Comparison of ENCODE assay signal across 1 cellular context in genomic region chr9:114078021-114078780, GRCh38.
TF ChIP-seq lines count a peak whose summit lies in the region.

Gene AMBP (minus strand): TSS chr9:114078300. CDS start chr9:114078209, 91 bp downstream.

TF ChIP-seq in HepG2, 621 proteins besides CTCF, POLR2A, EP300 and RAD21 (continued from another document and continues in another):
- TF ChIP-seq ZNF503 (CRISPR knock-in tag; IDR thresholded peaks at IDR 0.05) (peak; percentile 91), PREB (CRISPR knock-in tag; IDR thresholded peaks at IDR 0.05) (no peak), ZNF709 (CRISPR knock-in tag; IDR thresholded peaks at IDR 0.05) (peak; percentile 90; the same call in 1 of the 2 replicates), ZMYM3 (CRISPR knock-in tag; IDR thresholded peaks at IDR 0.05) (peak; percentile 99), RNF2 (conservative IDR thresholded peaks at IDR 0.05; ENCODE audit: low read depth) (no peak), HNRNPL (IDR thresholded peaks at IDR 0.05; ENCODE audit: low read depth, low read length) (peak; percentile 88), ZNF883 (CRISPR knock-in tag; IDR thresholded peaks at IDR 0.05; ENCODE audit: not compliant biosample characterization) (no peak), ZC3H13 (CRISPR knock-in tag; IDR thresholded peaks at IDR 0.05) (no peak), ZKSCAN5 (CRISPR knock-in tag; IDR thresholded peaks at IDR 0.05) (no peak), ZNF737 (CRISPR knock-in tag; IDR thresholded peaks at IDR 0.05; ENCODE audit: borderline replicate concordance) (no peak), RFX3 (CRISPR knock-in tag; IDR thresholded peaks at IDR 0.05) (no peak), CEBPB (IDR thresholded peaks at IDR 0.05; ENCODE audit: borderline replicate concordance, low read depth, low read length) (no peak), ZNF160 (CRISPR knock-in tag; IDR thresholded peaks at IDR 0.05) (peak; percentile 91), BHLHE40 (IDR thresholded peaks at IDR 0.05; ENCODE audit: low read length) (no peak), BCL3 (CRISPR knock-in tag; IDR thresholded peaks at IDR 0.05) (peak; percentile 82), ZNF24 (IDR thresholded peaks at IDR 0.05) (no peak; the same call in 1 of the 2 replicates), ATRX (CRISPR knock-in tag; IDR thresholded peaks at IDR 0.05; ENCODE audit: borderline replicate concordance) (no peak), SIN3B (IDR thresholded peaks at IDR 0.05; ENCODE audit: low read length) (0 out of 2 replicates have a peak, but pooled peaks have one; percentile 44), HIVEP1 (CRISPR knock-in tag; IDR thresholded peaks at IDR 0.05) (peak; percentile 96), ZNF329 (CRISPR knock-in tag; IDR thresholded peaks at IDR 0.05; ENCODE audit: low read depth) (peak; percentile 71), HOXA7 (CRISPR knock-in tag; IDR thresholded peaks at IDR 0.05) (no peak), ZNF138 (CRISPR knock-in tag; IDR thresholded peaks at IDR 0.05; ENCODE audit: low read depth) (peak; percentile 86; the same call in 1 of the 2 replicates), ZNF891 (CRISPR knock-in tag; IDR thresholded peaks at IDR 0.05) (peak; percentile 94), ZNF354B (CRISPR knock-in tag; IDR thresholded peaks at IDR 0.05) (peak; percentile 81; the same call in 1 of the 2 replicates), ZSCAN30 (CRISPR knock-in tag; IDR thresholded peaks at IDR 0.05) (no peak), EZH2 (conservative IDR thresholded peaks at IDR 0.05; ENCODE audit: low read depth, low read length) (no peak), ZNF567 (CRISPR knock-in tag; IDR thresholded peaks at IDR 0.05; ENCODE audit: borderline replicate concordance) (peak; percentile 89), TBP (CRISPR knock-in tag; IDR thresholded peaks at IDR 0.05) (no peak), ZFP82 (CRISPR knock-in tag; IDR thresholded peaks at IDR 0.05; ENCODE audit: borderline replicate concordance) (peak; percentile 98), ZFP90 (CRISPR knock-in tag; IDR thresholded peaks at IDR 0.05; ENCODE audit: borderline replicate concordance) (peak; percentile 95), TFDP1 (CRISPR knock-in tag; IDR thresholded peaks at IDR 0.05; ENCODE audit: borderline replicate concordance) (no peak; the same call in 1 of the 2 replicates), NR2F1 (CRISPR knock-in tag; IDR thresholded peaks at IDR 0.05) (peak; percentile 96 to 98), ZFP91 (CRISPR knock-in tag; IDR thresholded peaks at IDR 0.05; ENCODE audit: borderline replicate concordance) (peak; percentile 91), DRAP1 (CRISPR knock-in tag; IDR thresholded peaks at IDR 0.05) (peak; percentile 98), ZKSCAN8 (CRISPR knock-in tag; IDR thresholded peaks at IDR 0.05; ENCODE audit: borderline replicate concordance) (peak; percentile 89; the same call in 1 of the 2 replicates), ZNF574 (CRISPR knock-in tag; IDR thresholded peaks at IDR 0.05) (peak; percentile 91), ZGPAT (CRISPR knock-in tag; IDR thresholded peaks at IDR 0.05) (peak; percentile 98), LRRFIP1 (CRISPR knock-in tag; conservative IDR thresholded peaks at IDR 0.05) (no peak), CHCHD3 (CRISPR knock-in tag; IDR thresholded peaks at IDR 0.05) (0 out of 2 replicates have a peak, but pooled peaks have one; percentile 42), LCORL (IDR thresholded peaks at IDR 0.05) (0 out of 2 replicates have a peak, but pooled peaks have one; percentile 8), LCORL (CRISPR knock-in tag; IDR thresholded peaks at IDR 0.05) (peak; percentile 97), DDIT3 (CRISPR knock-in tag; IDR thresholded peaks at IDR 0.05) (no peak), ZNF713 (CRISPR knock-in tag; IDR thresholded peaks at IDR 0.05) (peak; percentile 94; the same call in 1 of the 2 replicates), FOXM1 (CRISPR knock-in tag; IDR thresholded peaks at IDR 0.05) (no peak), GTF2F1 (IDR thresholded peaks at IDR 0.05; ENCODE audit: low read length) (no peak), ZNF784 (CRISPR knock-in tag; IDR thresholded peaks at IDR 0.05; ENCODE audit: borderline replicate concordance) (no peak; the same call in 1 of the 2 replicates)
